Comparison of ENCODE assay signal across 17 cellular contexts in the genomic region with DNA sequence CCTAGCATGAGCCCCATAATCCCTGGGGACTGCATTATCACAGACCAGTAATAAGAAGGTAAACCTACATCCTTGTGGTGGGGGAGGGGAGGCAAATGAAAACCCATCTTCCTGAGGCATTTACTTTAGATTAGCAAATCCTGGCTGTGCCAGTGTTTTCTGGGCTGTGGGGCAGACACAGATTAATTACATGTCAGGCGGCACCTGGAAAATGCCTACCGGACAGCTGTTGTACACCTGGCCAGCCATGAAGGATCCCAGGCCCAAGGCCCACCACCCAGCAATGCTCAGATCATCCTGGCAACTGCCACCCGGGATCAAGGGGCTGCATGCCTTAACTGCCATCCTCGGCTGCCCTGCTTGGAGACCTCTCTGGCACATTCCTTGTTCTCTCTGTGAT. TPM values are rescaled to one million over a fixed set of nuclear protein-coding genes. Genes with fewer than 3 reads are reported as not detected.
DNase-seq lines count a peak whose midpoint lies in the region; TF ChIP-seq lines count a peak whose summit lies in the region.
"Had no signal": no experiment of that assay in that cellular context is flagged by ENCODE, and none has a peak within 500 bp of the region (broad histone marks: within the 10 kb centered on the region; RNA-seq: fewer than 3 reads in every experiment).

No MANE protein-coding gene starts in this region.

- TF ChIP-seq POLR2A in suprapubic skin (IDR thresholded peaks at IDR 0.05) = no peak
- TF ChIP-seq POLR2A in Peyer's patch (IDR thresholded peaks at IDR 0.05) = no peak

- 91% methylated on average over 4 of the region's 4 CpGs for WGBS in suprapubic skin

- H3K9me3 ChIP-seq in muscle layer of colon (ENCODE audit: low read length) = no peaks in the 10 kb centered on the region
- H3K9me3 ChIP-seq in suprapubic skin = no peaks in the 10 kb centered on the region
- H3K9me3 ChIP-seq in Peyer's patch = no peaks in the 10 kb centered on the region

- TF ChIP-seq EP300 in suprapubic skin (IDR thresholded peaks at IDR 0.05) = no peak

- no peaks in the 10 kb centered on the region for H3K36me3 ChIP-seq in muscle layer of colon (ENCODE audit: insufficient read depth, low read length)
- peaks cover 18% of the 10 kb centered on the region for H3K36me3 ChIP-seq in suprapubic skin
- peaks cover 0 to 37% (median 0%) of the 10 kb centered on the region in 3 donors for H3K36me3 ChIP-seq in Peyer's patch

- H3K4me3 ChIP-seq in coronary artery (no peak overlapping the region), muscle layer of colon (ENCODE audit: low read depth in 1 of 2, low read length in 2 of 2) (peak overlapping the region in 1 of 2 donors; percentile 13), suprapubic skin (no peak overlapping the region), Peyer's patch (no peak overlapping the region)

- H3K4me1 ChIP-seq in muscle layer of colon (ENCODE audit: insufficient read depth, low read length) = peaks cover 74% of the 10 kb centered on the region
- peaks cover 29% of the 10 kb centered on the region for H3K4me1 ChIP-seq in suprapubic skin
- H3K4me1 ChIP-seq in Peyer's patch = peaks cover 0 to 43% (median 0%) of the 10 kb centered on the region in 4 donors

- no peaks in the 10 kb centered on the region for H3K27me3 ChIP-seq in muscle layer of colon (ENCODE audit: control insufficient read depth in 1 of 2, insufficient read depth in 2 of 2, low read length in 2 of 2)
- H3K27me3 ChIP-seq in suprapubic skin = no peaks in the 10 kb centered on the region
- H3K27me3 ChIP-seq in Peyer's patch = no peaks in the 10 kb centered on the region

- H3K9ac ChIP-seq in muscle layer of colon (ENCODE audit: low read length) = peak overlapping the region; percentile 17

- no peak for TF ChIP-seq CTCF in coronary artery (IDR thresholded peaks at IDR 0.05)
- no peak for TF ChIP-seq CTCF in suprapubic skin (IDR thresholded peaks at IDR 0.05)
- no peak for TF ChIP-seq CTCF in Peyer's patch (IDR thresholded peaks at IDR 0.05)

- H3K27ac ChIP-seq in coronary artery (peak overlapping the region; percentile 58 to 75), muscle layer of colon (ENCODE audit: low read depth, low read length) (peak overlapping the region; percentile 96), suprapubic skin (peak overlapping the region; percentile 18), Peyer's patch (peak overlapping the region in 1 of 4 donors; percentile 78)
- H3K27ac ChIP-seq: 22Rv1 had no signal

- DNase-seq in NCI-H146 (lab: John Stamatoyannopoulos, UW) = peak; percentile 32
- no peak for DNase-seq in NCI-H146 treated with DMSO at 0.1 percent for 48 hours (lab: John Stamatoyannopoulos, UW; ENCODE audit: unreplicated experiment)
- DNase-seq in coronary artery (ENCODE audit: low spot score) = no peak
- DNase-seq in suprapubic skin (ENCODE audit: low spot score in 2 of 2) = no peak
- no peak for DNase-seq in amniotic stem cell (lab: John Stamatoyannopoulos, UW)
- no peak for DNase-seq in Peyer's patch
- no peak for DNase-seq in stimulated activated CD8-positive, alpha-beta memory T cell treated with anti-CD3 and anti-CD28 coated beads, Interleukin-4, amount 100 ng/mL, for 48 hours
- DNase-seq: activated CD4-positive, alpha-beta T cell treated with anti-CD3 and anti-CD28 coated beads for 48 hours; activated naive CD8-positive, alpha-beta T cell treated with anti-CD3 and anti-CD28 coated beads for 36 hours; foreskin fibroblast; midbrain; NCI-H226; stimulated activated CD4-positive, alpha-beta T cell treated with anti-CD3 and anti-CD28 coated beads, Interleukin-12 subunit alpha, Interleukin-12 subunit beta, amount 100 ng/mL, for 4 hours; stimulated activated naive CD8-positive, alpha-beta T cell treated with anti-CD3 and anti-CD28 coated beads, Interleukin-15, amount 100 ng/mL, for 72 hours; T1000 had no signal

RNA-seq across cellular contexts. Expression of a gene that starts 59.1 kb away (rescaled TPM):
- 10 to 100 TPM; 14.3 to 48.6 (median 24.0) TPM for total RNA-seq in suprapubic skin
- total RNA-seq in Peyer's patch = 10 to 100 TPM; 22.3 to 43.7 (median 33.6) TPM

RNA-seq across cellular contexts. Expression of a gene that starts 59.5 kb away (rescaled TPM):
- total RNA-seq in suprapubic skin (100 to 1,000 TPM in 1 of 4 donors, 10 to 100 TPM in 3; 65.8 to 101 (median 85.9) TPM), Peyer's patch (100 to 1,000 TPM; 168 to 254 (median 184) TPM)
